ENCODE assay signal across 12 cellular contexts in genomic region chr12:51906452-51907082, GRCh38. TPM values are rescaled to one million over a fixed set of nuclear protein-coding genes. Genes with fewer than 3 reads are reported as not detected.
A peak's percentile ranks its signal among the peaks of the same experiment; 100 is the strongest.
DNase-seq lines count a peak whose midpoint lies in the region; ATAC-seq, FAIRE-seq and TF ChIP-seq lines count a peak whose summit lies in the region.
"Had no signal": no experiment of that assay in that cellular context is flagged by ENCODE, and none has a peak within 500 bp of the region (broad histone marks: within the 10 kb centered on the region; RNA-seq: fewer than 3 reads in every experiment).

No MANE protein-coding gene starts in this region.

- H3K4me3 Mint-ChIP-seq in activated T-cell treated with anti-CD3 and anti-CD28 coated beads, Interleukin-2, amount 50 U/mL, for 72 hours: peak overlapping the region in 1 of 2 donors; percentile 43
- H3K4me3 Mint-ChIP-seq: T-helper 17 cell had no signal

- peak; percentile 13 for ATAC-seq in left colon
- ATAC-seq in activated T-cell treated with anti-CD3 and anti-CD28 coated beads, Interleukin-2, amount 50 U/mL, for 72 hours (replicated peaks in 1 of 2): no peak
- ATAC-seq in GM18520 (IDR thresholded peaks at IDR 0.05; ENCODE audit: unreplicated experiment): no peak
- ATAC-seq: GM12878; naive thymus-derived CD8-positive, alpha-beta T cell; T-helper 17 cell had no signal

- no peak for TF ChIP-seq CTCF in dorsolateral prefrontal cortex (IDR thresholded peaks at IDR 0.05 in 54 of 56, conservative IDR thresholded peaks at IDR 0.05 in 2 of 56; ENCODE audit: low read depth in 1 of 56, partially characterized antibody in 56 of 56)

- 26 to 42% (median 37%) methylated on average over 16 to 23 of the region's 23 CpGs for WGBS in small intestine, 3 donors

- H3K36me3 ChIP-seq in H7 (replicated peaks; ENCODE audit: control insufficient read depth, insufficient read depth, low read length): no peaks in the 10 kb centered on the region
- H3K36me3 ChIP-seq in small intestine (ENCODE audit: control insufficient read depth in 2 of 2, insufficient read depth in 2 of 2, low read length in 2 of 2): no peaks in the 10 kb centered on the region

- H3K27me3 ChIP-seq in H7 (ENCODE audit: control insufficient read depth, insufficient read depth, low read length) (peaks cover 13% of the 10 kb centered on the region; the same call in 1 of the 2 replicates), dorsolateral prefrontal cortex (peaks cover 0 to 32% (median 19%) of the 10 kb centered on the region in 45 donors), small intestine (ENCODE audit: control insufficient read depth in 2 of 2, insufficient read depth in 2 of 2, low read length in 2 of 2) (no peaks in the 10 kb centered on the region)

- H3K9me3 ChIP-seq in small intestine (ENCODE audit: control insufficient read depth, low read depth): no peaks in the 10 kb centered on the region

- H3K4me1 ChIP-seq in small intestine (ENCODE audit: control insufficient read depth in 2 of 2, insufficient read depth in 1 of 2, low read depth in 1 of 2, low read length in 1 of 2): peaks cover 0 to 6% of the 10 kb centered on the region in 2 donors

- FAIRE-seq in small intestine (lab: Jason Lieb, UNC): no peak
- FAIRE-seq: GM12878 had no signal

- peaks cover 35% of the 10 kb centered on the region for H3K27me3 Mint-ChIP-seq in activated T-cell treated with anti-CD3 and anti-CD28 coated beads, Interleukin-2, amount 50 U/mL, for 72 hours (ENCODE audit: low read depth)

- H3K4me1 Mint-ChIP-seq in activated T-cell treated with anti-CD3 and anti-CD28 coated beads, Interleukin-2, amount 50 U/mL, for 72 hours (ENCODE audit: low read depth): no peaks in the 10 kb centered on the region

- H3K9me3 Mint-ChIP-seq in activated T-cell treated with anti-CD3 and anti-CD28 coated beads, Interleukin-2, amount 50 U/mL, for 72 hours: no peaks in the 10 kb centered on the region
- H3K9me3 Mint-ChIP-seq: naive thymus-derived CD8-positive, alpha-beta T cell had no signal

- no peaks in the 10 kb centered on the region for H3K36me3 Mint-ChIP-seq in activated T-cell treated with anti-CD3 and anti-CD28 coated beads, Interleukin-2, amount 50 U/mL, for 72 hours (ENCODE audit: insufficient read depth in 2 of 2)
- H3K36me3 Mint-ChIP-seq: naive thymus-derived CD8-positive, alpha-beta T cell had no signal

- intact Hi-C loops in dorsolateral prefrontal cortex (cut with DNase I) (loop anchor here in 1 of 2 donors (5.0 kb wide), 1 partner anchor 76 kb away; no protein-coding TSS in a partner anchor), left colon (cut with DNase I, micrococcal nuclease) (no loop called here)

- DNase-seq in H7: no peak
- peak in 1 of 10 donors; percentile 37 for DNase-seq in dorsolateral prefrontal cortex
- peak in 1 of 2 donors; percentile 41 for DNase-seq in left colon
- DNase-seq in small intestine: no peak
- no peak for DNase-seq in SK-N-DZ (ENCODE audit: low spot score)
- DNase-seq in activated T-cell treated with anti-CD3 and anti-CD28 coated beads, Interleukin-2, amount 50 U/mL, for 72 hours: no peak
- no peak for DNase-seq in OCI-M2 (lab: John Stamatoyannopoulos, UW; ENCODE audit: unreplicated experiment)
- DNase-seq: COR-L47, T-helper 17 cell had no signal

- H3K4me3 ChIP-seq in H7 (ENCODE audit: insufficient read depth, low read depth, low read length) (peak overlapping the region; percentile 6; the same call in 1 of the 2 replicates), dorsolateral prefrontal cortex (peak overlapping the region in 46 of 59 donors; percentile 4 to 65 (median 49)), small intestine (ENCODE audit: low read depth in 1 of 2, low read length in 2 of 2) (peak overlapping the region; percentile 54 to 56)
- H3K4me3 ChIP-seq: GM12878 had no signal

- no peak overlapping the region for H3K27ac Mint-ChIP-seq in activated T-cell treated with anti-CD3 and anti-CD28 coated beads, Interleukin-2, amount 50 U/mL, for 72 hours
- H3K27ac Mint-ChIP-seq: T-helper 17 cell had no signal

- peak overlapping the region in 37 of 59 donors; percentile 6 to 80 (median 58) for H3K27ac ChIP-seq in dorsolateral prefrontal cortex
- peak overlapping the region; percentile 47 to 97 for H3K27ac ChIP-seq in small intestine (ENCODE audit: low read depth in 1 of 2, low read length in 1 of 2)

RNA-seq across cellular contexts. Expression of gene ACVRL1, which starts 0.7 kb away (rescaled TPM):
- total RNA-seq in H7 (2014; rRNA removed; shearing (Covaris generic)): 0.07 and 0.33 TPM in 2 replicates
- total RNA-seq in dorsolateral prefrontal cortex: 10 to 100 TPM in 111 of 120 experiments, 1 to 10 TPM in 9; 5.8 to 41.3 (median 17.1) TPM
- total RNA-seq in left colon: 100 to 1,000 TPM; 188 to 214 TPM
- 10 to 100 TPM in 1 of 3 donors, 1 to 10 TPM in 1, under 1 TPM in 1; 0.89 to 44.2 (median 4.6) TPM for polyA plus RNA-seq in small intestine
- polyA plus RNA-seq in SK-N-DZ (2014; cell fraction: cytosol; rRNA removed): 24.4 and 26.5 TPM in 2 replicates
- 25.3 and 33.4 TPM in 2 replicates for polyA plus RNA-seq in SK-N-DZ (2014; cell fraction: nucleus; rRNA removed)
- total RNA-seq in activated T-cell treated with anti-CD3 and anti-CD28 coated beads, Interleukin-2, amount 50 U/mL, for 72 hours: not detected
- total RNA-seq: GM12878; naive thymus-derived CD8-positive, alpha-beta T cell; T-helper 17 cell had no signal
- polyA plus RNA-seq: GM12878; naive thymus-derived CD8-positive, alpha-beta T cell had no signal

RNA-seq across cellular contexts. Expression of gene ANKRD33, which starts 18.7 kb away (rescaled TPM):
- 0.17 and 1.6 TPM in 2 replicates for total RNA-seq in H7 (2014; rRNA removed; shearing (Covaris generic))
- total RNA-seq in dorsolateral prefrontal cortex: 1 to 10 TPM in 2 of 120 experiments, under 1 TPM in 30, not detected in 88; 0.17 to 1.7 (median 0.37) TPM
- not detected for total RNA-seq in left colon
- not detected for polyA plus RNA-seq in small intestine
- 0.15 TPM in 1 of 2 replicates, not detected in the other for polyA plus RNA-seq in SK-N-DZ (2014; cell fraction: cytosol; rRNA removed)
- 0.27 TPM in 1 of 2 replicates, not detected in the other for polyA plus RNA-seq in SK-N-DZ (2014; cell fraction: nucleus; rRNA removed)
- total RNA-seq in activated T-cell treated with anti-CD3 and anti-CD28 coated beads, Interleukin-2, amount 50 U/mL, for 72 hours: not detected
- total RNA-seq: GM12878; naive thymus-derived CD8-positive, alpha-beta T cell; T-helper 17 cell had no signal
- polyA plus RNA-seq: GM12878; naive thymus-derived CD8-positive, alpha-beta T cell had no signal

RNA-seq across cellular contexts. Expression of gene ACVR1B, which starts 44.9 kb away (rescaled TPM):
- total RNA-seq in H7 (2014; rRNA removed; shearing (Covaris generic)): 14.1 and 14.9 TPM in 2 replicates
- total RNA-seq in dorsolateral prefrontal cortex (10 to 100 TPM; 29.2 to 90.8 (median 62.6) TPM), left colon (10 to 100 TPM; 67.6 to 84.7 TPM)
- polyA plus RNA-seq in small intestine: 10 to 100 TPM; 11.6 to 27.9 (median 15.0) TPM
- 23.8 and 24.9 TPM in 2 replicates for polyA plus RNA-seq in SK-N-DZ (2014; cell fraction: cytosol; rRNA removed)
- 16.1 and 25.1 TPM in 2 replicates for polyA plus RNA-seq in SK-N-DZ (2014; cell fraction: nucleus; rRNA removed)
- total RNA-seq in activated T-cell treated with anti-CD3 and anti-CD28 coated beads, Interleukin-2, amount 50 U/mL, for 72 hours: 1 to 10 TPM; 7.2 to 8.4 TPM

RNA-seq across cellular contexts. Expression of gene FIGNL2, which starts 58.0 kb away (rescaled TPM):
- 5.0 and 5.8 TPM in 2 replicates for total RNA-seq in H7 (2014; rRNA removed; shearing (Covaris generic))
- total RNA-seq in dorsolateral prefrontal cortex (1 to 10 TPM in 119 of 120 experiments, under 1 TPM in 1; 0.93 to 4.3 (median 2.1) TPM), left colon (under 1 TPM; 0.24 to 0.36 TPM)
- polyA plus RNA-seq in small intestine: under 1 TPM in 1 of 3 donors, not detected in 2; 0.39 TPM
- polyA plus RNA-seq in SK-N-DZ (2014; cell fraction: cytosol; rRNA removed): 4.9 and 6.4 TPM in 2 replicates
- polyA plus RNA-seq in SK-N-DZ (2014; cell fraction: nucleus; rRNA removed): 6.0 and 7.1 TPM in 2 replicates
- under 1 TPM; 0.86 TPM for total RNA-seq in activated T-cell treated with anti-CD3 and anti-CD28 coated beads, Interleukin-2, amount 50 U/mL, for 72 hours
- total RNA-seq: GM12878 had no signal
- polyA plus RNA-seq: GM12878 had no signal
